ENCODE assay signal across 15 cellular contexts in genomic region chr11:68007498-68008380, GRCh38. TPM values are rescaled to one million over a fixed set of nuclear protein-coding genes. Genes with fewer than 3 reads are reported as not detected.
A peak's percentile ranks its signal among the peaks of the same experiment; 100 is the strongest.
DNase-seq lines count a peak whose midpoint lies in the region; ATAC-seq, FAIRE-seq and TF ChIP-seq lines count a peak whose summit lies in the region.
"Had no signal": no experiment of that assay in that cellular context is flagged by ENCODE, and none has a peak within 500 bp of the region (broad histone marks: within the 10 kb centered on the region; RNA-seq: fewer than 3 reads in every experiment).

No MANE protein-coding gene starts in this region.

- no peak overlapping the region; the same call in 1 of the 2 replicates for H4K8ac ChIP-seq in H1 (ENCODE audit: extremely low read depth, insufficient read depth, low read length)

- no peak overlapping the region for H2BK15ac ChIP-seq in H1 (ENCODE audit: low read length)

- no peak overlapping the region for H4K91ac ChIP-seq in H1 (replicated peaks; ENCODE audit: insufficient read length, low read length)

- H3K4me3 ChIP-seq in H1 (ENCODE audit: extremely low read depth in 1 of 4, insufficient read depth in 2 of 4, low read depth in 3 of 4, low read length in 4 of 4) (no peak overlapping the region), spleen (no peak overlapping the region)
- H3K4me3 ChIP-seq: gastrocnemius medialis, suprapubic skin had no signal

- no peaks in the 10 kb centered on the region for H3K36me3 ChIP-seq in H1 (ENCODE audit: control insufficient read depth in 2 of 4, insufficient read depth in 4 of 4, low read length in 3 of 4)
- no peaks in the 10 kb centered on the region for H3K36me3 ChIP-seq in spleen
- H3K36me3 ChIP-seq: gastrocnemius medialis, suprapubic skin had no signal

- no peak overlapping the region for H4K5ac ChIP-seq in H1 (ENCODE audit: insufficient read length, low read depth, low read length)

- no peaks in the 10 kb centered on the region for H3K79me1 ChIP-seq in H1 (ENCODE audit: low read depth, low read length)

- H2BK5ac ChIP-seq in H1 (ENCODE audit: low read depth, low read length): no peak overlapping the region

- CTCF ChIA-PET in H1 (lab: Charles Lee; ENCODE audit: partially characterized antibody): interaction anchor here (0.8 to 4.6 kb wide), 8 partner anchors 10 to 202 kb away, joined by 3 to 40 read pairs (median 3); partner anchors contain the start of gene TCIRG1

- no peak overlapping the region for H3K9ac ChIP-seq in H1 (replicated peaks in 1 of 4; ENCODE audit: extremely low read depth in 1 of 4, low read depth in 3 of 4, low read length in 3 of 4)

- TF ChIP-seq EP300 in H1 (IDR thresholded peaks at IDR 0.05; ENCODE audit: borderline replicate concordance in 1 of 2, low read depth in 2 of 2, low read length in 2 of 2): no peak

- DNase-seq in HTR-8/SVneo (ENCODE audit: insufficient read length, low spot score) (no peak), H1 (ENCODE audit: low read depth in 1 of 2, low spot score in 2 of 2) (no peak), spleen (no peak)
- no peak for DNase-seq in stimulated activated CD8-positive, alpha-beta memory T cell treated with anti-CD3 and anti-CD28 coated beads, Interleukin-4, amount 100 ng/mL, for 48 hours
- no peak for DNase-seq in activated naive CD4-positive, alpha-beta T cell treated with anti-CD3 and anti-CD28 coated beads, Interleukin-2, amount 50 U/mL, for 16 hours
- DNase-seq: activated CD4-positive, alpha-beta memory T cell treated with anti-CD3 and anti-CD28 coated beads, Interleukin-2, amount 10 ng/mL, durations not matched to agents 7 days and 5 days; activated T-cell treated with anti-CD3 and anti-CD28 coated beads, Interleukin-2, amount 50 U/mL, for 48 hours; dermis blood vessel endothelial cell; gastrocnemius medialis; NCI-H1436 treated with DMSO at 0.1 percent for 48 hours; stimulated activated CD4-positive, alpha-beta T cell treated with anti-CD3 and anti-CD28 coated beads, Interleukin-4, amount 100 ng/mL, for 1 hour had no signal

- H3K27ac ChIP-seq in H1 (ENCODE audit: low read depth, low read length): no peak overlapping the region
- H3K27ac ChIP-seq in spleen: peak overlapping the region in 5 of 8 donors; percentile 83 to 93 (median 91)
- H3K27ac ChIP-seq: epithelial cell of prostate, gastrocnemius medialis had no signal

- no peak for TF ChIP-seq RAD21 in H1 (IDR thresholded peaks at IDR 0.05 in 1 of 2, conservative IDR thresholded peaks at IDR 0.05 in 1 of 2; ENCODE audit: low read depth in 2 of 2, low read length in 2 of 2)

- no peaks in the 10 kb centered on the region for H3K79me2 ChIP-seq in H1 (ENCODE audit: control insufficient read depth in 1 of 2, insufficient read depth in 2 of 2, low read length in 2 of 2)

- H2AFZ ChIP-seq in H1 (ENCODE audit: low read length): no peak overlapping the region

- TF ChIP-seq CTCF in H1 (IDR thresholded peaks at IDR 0.05; ENCODE audit: control extremely low read depth in 1 of 3, insufficient read depth in 1 of 3, low read depth in 1 of 3, low read length in 3 of 3) (no peak), spleen (IDR thresholded peaks at IDR 0.05 in 8 of 11, conservative IDR thresholded peaks at IDR 0.05 in 3 of 11) (no peak)

- no peak overlapping the region for H3K4me2 ChIP-seq in H1 (ENCODE audit: insufficient read depth in 1 of 2, low read depth in 2 of 2, low read length in 2 of 2)

- TF ChIP-seq POLR2A in H1 (IDR thresholded peaks at IDR 0.05; ENCODE audit: control extremely low read depth in 1 of 2, low read depth in 2 of 2, low read length in 2 of 2): no peak
- TF ChIP-seq POLR2A in spleen (IDR thresholded peaks at IDR 0.05): no peak

- no peak overlapping the region for H2BK120ac ChIP-seq in H1 (replicated peaks; ENCODE audit: low read depth, low read length)

- H3K14ac ChIP-seq in H1 (ENCODE audit: insufficient read length): no peak overlapping the region

- no peak overlapping the region for H2BK12ac ChIP-seq in H1 (ENCODE audit: low read depth, low read length)

- no peak overlapping the region for H3K18ac ChIP-seq in H1 (ENCODE audit: extremely low read depth, low read length)

- POLR2A ChIA-PET in H1 (lab: Charles Lee; ENCODE audit: partially characterized antibody): interaction anchor here (0.7 to 3.3 kb wide), 4 partner anchors 13 to 31 kb away, joined by 3 to 17 read pairs (median 4); partner anchors contain the start of gene TCIRG1

- H3K56ac ChIP-seq in H1 (replicated peaks; ENCODE audit: insufficient read length, low read depth, low read length): no peak overlapping the region

- no peak for ATAC-seq in HG03280 (IDR thresholded peaks at IDR 0.05; ENCODE audit: unreplicated experiment)
- ATAC-seq: gastrocnemius medialis had no signal

- peaks cover 0 to 2% (median under 1%) of the 10 kb centered on the region in 4 experiments; a peak in 2 of 7 replicates for H3K27me3 ChIP-seq in H1 (replicated peaks in 1 of 4; ENCODE audit: control insufficient read depth in 3 of 4, extremely low read depth in 1 of 4, insufficient read depth in 3 of 4, low read length in 3 of 4)
- H3K27me3 ChIP-seq in spleen (replicated peaks in 1 of 7): peaks cover 0 to 5% (median 0%) of the 10 kb centered on the region in 7 donors
- H3K27me3 ChIP-seq: suprapubic skin had no signal

- FAIRE-seq in HTR-8/SVneo (lab: Jason Lieb, UNC) (peak; percentile 52), H1 (lab: Jason Lieb, UNC) (no peak)

- peaks cover 0 to 2% of the 10 kb centered on the region in 2 experiments for H4K20me1 ChIP-seq in H1 (replicated peaks in 1 of 2; ENCODE audit: control insufficient read depth in 1 of 2, insufficient read depth in 2 of 2, low read length in 2 of 2)

- 87% methylated on average over 15 of the region's 16 CpGs; no CpG with 5 or more reads in 1 of the 2 experiments for WGBS in H1 (ENCODE audit: extremely low coverage in 1 of 2, insufficient coverage in 1 of 2, insufficient read length in 1 of 2, insufficient replicate concordance in 2 of 2, low coverage in 1 of 2, low lambda C conversion rate in 2 of 2, missing lambda C conversion rate in 1 of 2), 2 experiments
- 84 to 94% (median 90%) methylated on average over 14 to 16 of the region's 16 CpGs for WGBS in spleen, 5 donors

- no peak overlapping the region for H2AK5ac ChIP-seq in H1 (ENCODE audit: low read depth, low read length)

- intact Hi-C loops in spleen (cut with DNase I; ENCODE audit: low total_unique reads): no loop called here

- H3K4ac ChIP-seq in H1 (replicated peaks; ENCODE audit: insufficient read length, low read depth, low read length): no peak overlapping the region

- H3K4me1 ChIP-seq in H1 (replicated peaks in 1 of 4; ENCODE audit: control insufficient read depth in 3 of 4, insufficient read depth in 4 of 4, low read length in 3 of 4) (peaks cover 0 to 26% (median 16%) of the 10 kb centered on the region in 4 experiments; a peak in 6 of 7 replicates), spleen (peaks cover 19 to 95% (median 71%) of the 10 kb centered on the region in 6 donors)

- H2BK20ac ChIP-seq in H1 (ENCODE audit: low read length): no peak overlapping the region

- H3K23me2 ChIP-seq in H1 (ENCODE audit: low read depth, low read length): peaks cover 12% of the 10 kb centered on the region

- H3K9me3 ChIP-seq in H1 (ENCODE audit: insufficient read depth in 2 of 2, low read depth in 1 of 2, low read length in 1 of 2) (no peaks in the 10 kb centered on the region), spleen (no peaks in the 10 kb centered on the region)
- H3K9me3 ChIP-seq: gastrocnemius medialis, suprapubic skin had no signal

- no peak overlapping the region for H3K23ac ChIP-seq in H1 (ENCODE audit: insufficient read length)

RNA-seq across cellular contexts. Expression of gene ALDH3B1, which starts 2.4 kb away (rescaled TPM):
- total RNA-seq in H1 (2021; fragmentation: NEBNext Ultra II Directional; extraction: Animal tissue kit (Norgen Biotek cat#: 25700)): 0.27 and 0.32 TPM in 2 replicates
- polyA plus RNA-seq in H1 (2011; rRNA removed) (0.47 TPM in 2 replicates), spleen (10 to 100 TPM in 1 of 3 donors, 1 to 10 TPM in 2; 7.8 to 16.4 (median 7.9) TPM)
- 0.50 TPM for polyA plus RNA-seq in H1 (2011; cell fraction: cytosol; rRNA removed)
- 0.53 TPM for polyA plus RNA-seq in H1 (2011; cell fraction: nucleus; rRNA removed)
- 0.62 to 1.1 TPM (median 0.75 TPM) in 4 replicates for polyA plus RNA-seq in H1 (2012, experiment 1 of 2)
- 0.26 TPM for polyA plus RNA-seq in H1 (2012, experiment 2 of 2)
- 0.18 TPM for polyA plus RNA-seq in H1 (2013, experiment 1 of 2)
- 0.26 TPM for polyA plus RNA-seq in H1 (2013, experiment 2 of 2)
- polyA minus RNA-seq in H1 (2011; rRNA and poly(A)+ RNA removed): 0.16 and 0.34 TPM in 2 replicates
- 0.88 TPM for polyA minus RNA-seq in H1 (2011; cell fraction: cytosol; rRNA and poly(A)+ RNA removed)
- polyA minus RNA-seq in H1 (2011; cell fraction: nucleus; rRNA and poly(A)+ RNA removed): 0.50 TPM
- 10 to 100 TPM; 24.8 to 46.8 (median 37.8) TPM for total RNA-seq in spleen
- total RNA-seq: activated CD4-positive, alpha-beta memory T cell treated with anti-CD3 and anti-CD28 coated beads, Interleukin-2, amount 10 ng/mL, durations not matched to agents 7 days and 5 days; T-helper 1 cell treated with Interleukin-12 subunit alpha and Interleukin-12 subunit beta and Interleukin-4 antibody, amounts not matched to agents 30 ng/mL and 1 ng/mL, for 36 hours had no signal

RNA-seq across cellular contexts. Expression of gene UNC93B1, which starts 3.8 kb away (rescaled TPM):
- total RNA-seq in H1 (2021; fragmentation: NEBNext Ultra II Directional; extraction: Animal tissue kit (Norgen Biotek cat#: 25700)): 18.9 and 19.2 TPM in 2 replicates
- 34.3 and 40.8 TPM in 2 replicates for polyA plus RNA-seq in H1 (2011; rRNA removed)
- polyA plus RNA-seq in H1 (2011; cell fraction: cytosol; rRNA removed): 24.6 TPM
- polyA plus RNA-seq in H1 (2011; cell fraction: nucleus; rRNA removed): 53.5 TPM
- polyA plus RNA-seq in H1 (2012, experiment 1 of 2): 8.7 to 20.4 TPM (median 17.7 TPM) in 4 replicates
- 16.4 TPM for polyA plus RNA-seq in H1 (2012, experiment 2 of 2)
- 22.0 TPM for polyA plus RNA-seq in H1 (2013, experiment 1 of 2)
- 22.4 TPM for polyA plus RNA-seq in H1 (2013, experiment 2 of 2)
- 20.6 and 26.5 TPM in 2 replicates for polyA minus RNA-seq in H1 (2011; rRNA and poly(A)+ RNA removed)
- 14.0 TPM for polyA minus RNA-seq in H1 (2011; cell fraction: cytosol; rRNA and poly(A)+ RNA removed)
- polyA minus RNA-seq in H1 (2011; cell fraction: nucleus; rRNA and poly(A)+ RNA removed): 24.7 TPM
- 100 to 1,000 TPM; 110 to 151 (median 128) TPM for total RNA-seq in spleen
- polyA plus RNA-seq in spleen: 100 to 1,000 TPM; 112 to 192 (median 162) TPM

RNA-seq across cellular contexts. Expression of gene NDUFS8, which starts 22.7 kb away (rescaled TPM):
- 182 and 199 TPM in 2 replicates for total RNA-seq in H1 (2021; fragmentation: NEBNext Ultra II Directional; extraction: Animal tissue kit (Norgen Biotek cat#: 25700))
- 291 and 406 TPM in 2 replicates for polyA plus RNA-seq in H1 (2011; rRNA removed)
- polyA plus RNA-seq in H1 (2011; cell fraction: cytosol; rRNA removed): 222 TPM
- 253 TPM for polyA plus RNA-seq in H1 (2011; cell fraction: nucleus; rRNA removed)
- 92.1 to 255 TPM (median 248 TPM) in 4 replicates for polyA plus RNA-seq in H1 (2012, experiment 1 of 2)
- 348 TPM for polyA plus RNA-seq in H1 (2012, experiment 2 of 2)
- 130 TPM for polyA plus RNA-seq in H1 (2013, experiment 1 of 2)
- 128 TPM for polyA plus RNA-seq in H1 (2013, experiment 2 of 2)
- polyA minus RNA-seq in H1 (2011; rRNA and poly(A)+ RNA removed): 69.8 and 77.8 TPM in 2 replicates
- polyA minus RNA-seq in H1 (2011; cell fraction: cytosol; rRNA and poly(A)+ RNA removed): 133 TPM
- polyA minus RNA-seq in H1 (2011; cell fraction: nucleus; rRNA and poly(A)+ RNA removed): 92.8 TPM
- total RNA-seq in spleen: 100 to 1,000 TPM in 2 of 7 donors, 10 to 100 TPM in 5; 75.4 to 125 (median 91.5) TPM
- polyA plus RNA-seq in spleen: 100 to 1,000 TPM in 2 of 3 donors, 10 to 100 TPM in 1; 94.8 to 132 (median 105) TPM

RNA-seq across cellular contexts. Expression of gene TCIRG1, which starts 31.1 kb away (rescaled TPM):
- 25.3 and 25.7 TPM in 2 replicates for total RNA-seq in H1 (2021; fragmentation: NEBNext Ultra II Directional; extraction: Animal tissue kit (Norgen Biotek cat#: 25700))
- polyA plus RNA-seq in H1 (2011; rRNA removed): 39.6 and 50.2 TPM in 2 replicates
- 35.8 TPM for polyA plus RNA-seq in H1 (2011; cell fraction: cytosol; rRNA removed)
- polyA plus RNA-seq in H1 (2011; cell fraction: nucleus; rRNA removed): 287 TPM
- 12.7 to 29.5 TPM (median 24.4 TPM) in 4 replicates for polyA plus RNA-seq in H1 (2012, experiment 1 of 2)
- 16.1 TPM for polyA plus RNA-seq in H1 (2012, experiment 2 of 2)
- polyA plus RNA-seq in H1 (2013, experiment 1 of 2): 25.3 TPM
- 21.2 TPM for polyA plus RNA-seq in H1 (2013, experiment 2 of 2)
- 10.0 and 11.3 TPM in 2 replicates for polyA minus RNA-seq in H1 (2011; rRNA and poly(A)+ RNA removed)
- 15.0 TPM for polyA minus RNA-seq in H1 (2011; cell fraction: cytosol; rRNA and poly(A)+ RNA removed)
- 43.9 TPM for polyA minus RNA-seq in H1 (2011; cell fraction: nucleus; rRNA and poly(A)+ RNA removed)
- 100 to 1,000 TPM; 286 to 540 (median 360) TPM for total RNA-seq in spleen
- 100 to 1,000 TPM; 199 to 707 (median 698) TPM for polyA plus RNA-seq in spleen

Comparison
In these comparisons a context has a peak if more than half of its experiments do, and no peak if none do; other contexts are left out.
1. RNA of gene ALDH3B1, which starts 2.4 kb away (total RNA-seq): 24.8 to 46.8 TPM in spleen; 0.27 to 0.32 TPM in H1; every median in the first group is over 10 times any median in the second.